In genomic region chr14:74251546-74252030, GRCh38 we compare ENCODE assay signal across 8 cellular contexts. TPM values are rescaled to one million over a fixed set of nuclear protein-coding genes. Genes with fewer than 3 reads are reported as not detected.
A peak's percentile ranks its signal among the peaks of the same experiment; 100 is the strongest.
DNase-seq lines count a peak whose midpoint lies in the region; ATAC-seq and TF ChIP-seq lines count a peak whose summit lies in the region.

No MANE protein-coding gene starts in this region.

- intact Hi-C loops in left colon (cut with DNase I, micrococcal nuclease): loop anchor here (5.0 to 10.0 kb wide), 2 partner anchors 137 to 139 kb away; no protein-coding TSS in a partner anchor

- ATAC-seq in HG02943 (IDR thresholded peaks at IDR 0.05; ENCODE audit: low read depth, unreplicated experiment) (peak; percentile 88), left colon (peak; percentile 99)

- H3K27ac ChIP-seq in caudate nucleus (ENCODE audit: low read depth, low read length): no peak overlapping the region

- DNase-seq in NCI-H2196 (lab: John Stamatoyannopoulos, UW; ENCODE audit: unreplicated experiment) (peak; percentile 67), caudate nucleus (lab: John Stamatoyannopoulos, UW) (peak in 59 of 61 donors; percentile 5 to 88 (median 61)), left colon (peak; percentile 63 to 74), mesenteric fat pad (ENCODE audit: low spot score) (no peak)
- DNase-seq in activated CD4-positive, CD25-positive, alpha-beta regulatory T cell (lab: John Stamatoyannopoulos, UW): peak; percentile 19 to 44 (median 32)
- peak; percentile 34 to 53 for DNase-seq in stimulated activated CD4-positive, alpha-beta T cell treated with anti-CD3 and anti-CD28 coated beads, Interleukin-1b, Interleukin-23, amount 100 ng/mL, for 4 hours (ENCODE audit: low read depth in 2 of 2)

- peak; percentile 98 for TF ChIP-seq CTCF in GM12873 (IDR thresholded peaks at IDR 0.05; ENCODE audit: insufficient read depth, low read depth, low read length, missing control alignments)

RNA-seq across cellular contexts. Expression of gene VSX2, which starts 12.3 kb away (rescaled TPM):
- total RNA-seq in left colon (not detected), mesenteric fat pad (not detected)

RNA-seq across cellular contexts. Expression of gene ABCD4, which starts 51.1 kb away (rescaled TPM):
- total RNA-seq in left colon (10 to 100 TPM; 52.6 to 54.0 TPM), mesenteric fat pad (41.5 TPM)
